Comparison of ENCODE assay signal across 17 cellular contexts in genomic region chr2:10498525-10499274, GRCh38. TPM values are rescaled to one million over a fixed set of nuclear protein-coding genes. Genes with fewer than 3 reads are reported as not detected.
A peak's percentile ranks its signal among the peaks of the same experiment; 100 is the strongest.
DNase-seq lines count a peak whose midpoint lies in the region; ATAC-seq and TF ChIP-seq lines count a peak whose summit lies in the region.
"Had no signal": no experiment of that assay in that cellular context is flagged by ENCODE, and none has a peak within 500 bp of the region (broad histone marks: within the 10 kb centered on the region; RNA-seq: fewer than 3 reads in every experiment).

No MANE protein-coding gene starts in this region.

- H2AFZ ChIP-seq in osteoblast (ENCODE audit: low read length): no peak overlapping the region

- peaks cover 8 to 16% of the 10 kb centered on the region in 2 donors for H3K27me3 Mint-ChIP-seq in CD4-positive, alpha-beta memory T cell
- peaks cover 45% of the 10 kb centered on the region for H3K27me3 Mint-ChIP-seq in central memory CD8-positive, alpha-beta T cell
- H3K27me3 Mint-ChIP-seq in osteocyte (ENCODE audit: unreplicated experiment): peaks cover 29% of the 10 kb centered on the region

- POLR2A ChIA-PET in CD4-positive, alpha-beta memory T cell (lab: Charles Lee; ENCODE audit: partially characterized antibody): interaction anchor here (2.1 kb wide), 1 partner anchor 50 kb away, joined by 9 read pairs; the partner anchor contains the start of gene ODC1

- peaks cover 45% of the 10 kb centered on the region for H3K4me1 ChIP-seq in BLaER1
- peaks cover 21% of the 10 kb centered on the region for H3K4me1 ChIP-seq in CD4-positive, alpha-beta memory T cell (ENCODE audit: insufficient read depth, low read length)
- H3K4me1 ChIP-seq in osteoblast (ENCODE audit: insufficient read depth, low read length): peaks cover 7% of the 10 kb centered on the region
- H3K4me1 ChIP-seq: adrenal gland, breast epithelium, pancreas had no signal

- H3K4me1 Mint-ChIP-seq in CD4-positive, alpha-beta memory T cell: peaks cover 11 to 31% (median 16%) of the 10 kb centered on the region in 4 donors
- peaks cover 6% of the 10 kb centered on the region for H3K4me1 Mint-ChIP-seq in central memory CD8-positive, alpha-beta T cell
- H3K4me1 Mint-ChIP-seq in osteocyte (ENCODE audit: unreplicated experiment): peaks cover 3% of the 10 kb centered on the region

- H3K9me3 ChIP-seq in BLaER1 (no peaks in the 10 kb centered on the region), osteoblast (ENCODE audit: low read depth, low read length) (no peaks in the 10 kb centered on the region)
- H3K9me3 ChIP-seq in CD4-positive, alpha-beta memory T cell (ENCODE audit: control insufficient read depth in 1 of 2, low read length in 2 of 2): no peaks in the 10 kb centered on the region
- H3K9me3 ChIP-seq: adrenal gland, breast epithelium, pancreas, tibial artery had no signal

- TF ChIP-seq CTCF in osteocyte (IDR thresholded peaks at IDR 0.05) (no peak), osteoblast (IDR thresholded peaks at IDR 0.05; ENCODE audit: extremely low read depth, low read depth, low read length) (no peak)

- H3K9ac ChIP-seq in BLaER1: no peak overlapping the region

- H3K4me3 ChIP-seq in BLaER1 (no peak overlapping the region), osteoblast (ENCODE audit: insufficient read depth, low read length) (no peak overlapping the region)
- H3K4me3 ChIP-seq in CD4-positive, alpha-beta memory T cell (ENCODE audit: low read length in 2 of 2): no peak overlapping the region
- H3K4me3 ChIP-seq: adrenal gland, pancreas, tibial artery had no signal

- ATAC-seq in central memory CD8-positive, alpha-beta T cell (replicated peaks; ENCODE audit: extremely low read depth, poor library complexity, severe bottlenecking): no peak
- ATAC-seq in HG03342 (IDR thresholded peaks at IDR 0.05; ENCODE audit: unreplicated experiment): no peak

- H3K4me3 Mint-ChIP-seq in CD4-positive, alpha-beta memory T cell: peak overlapping the region in 2 of 8 donors; percentile 35 to 44
- no peak overlapping the region for H3K4me3 Mint-ChIP-seq in central memory CD8-positive, alpha-beta T cell
- no peak overlapping the region for H3K4me3 Mint-ChIP-seq in osteocyte (ENCODE audit: unreplicated experiment)
- H3K4me3 Mint-ChIP-seq: dendritic cell treated with granulocyte-macrophage colony-stimulating factor and Interleukin-4, amounts not matched to agents 40 ng/mL and 50 ng/mL, for 4 days; IgD-negative memory B cell; memory B cell had no signal

- H3K9me3 Mint-ChIP-seq in CD4-positive, alpha-beta memory T cell: no peaks in the 10 kb centered on the region
- H3K9me3 Mint-ChIP-seq in central memory CD8-positive, alpha-beta T cell: no peaks in the 10 kb centered on the region
- no peaks in the 10 kb centered on the region for H3K9me3 Mint-ChIP-seq in osteocyte (ENCODE audit: unreplicated experiment)
- H3K9me3 Mint-ChIP-seq: dendritic cell treated with granulocyte-macrophage colony-stimulating factor and Interleukin-4, amounts not matched to agents 40 ng/mL and 50 ng/mL, for 4 days; IgD-negative memory B cell; memory B cell; naive thymus-derived CD8-positive, alpha-beta T cell had no signal

- H4K20me1 ChIP-seq in BLaER1 (no peaks in the 10 kb centered on the region), osteoblast (ENCODE audit: insufficient read depth, low read length) (no peaks in the 10 kb centered on the region)

- H3K4me2 ChIP-seq in BLaER1 (peak overlapping the region; percentile 32; the same call in 1 of the 2 replicates), osteoblast (ENCODE audit: insufficient read depth, low read length) (no peak overlapping the region)

- H3K36me3 ChIP-seq in BLaER1 (no peaks in the 10 kb centered on the region), osteoblast (ENCODE audit: insufficient read depth, low read length) (no peaks in the 10 kb centered on the region)
- no peaks in the 10 kb centered on the region for H3K36me3 ChIP-seq in CD4-positive, alpha-beta memory T cell (ENCODE audit: insufficient read depth, low read length)
- H3K36me3 ChIP-seq: adrenal gland, breast epithelium, pancreas, tibial artery had no signal

- H3K36me3 Mint-ChIP-seq in CD4-positive, alpha-beta memory T cell: no peaks in the 10 kb centered on the region
- no peaks in the 10 kb centered on the region for H3K36me3 Mint-ChIP-seq in central memory CD8-positive, alpha-beta T cell (ENCODE audit: insufficient read depth)
- H3K36me3 Mint-ChIP-seq in osteocyte (ENCODE audit: unreplicated experiment): no peaks in the 10 kb centered on the region
- H3K36me3 Mint-ChIP-seq: IgD-negative memory B cell; memory B cell; naive thymus-derived CD8-positive, alpha-beta T cell had no signal

- H3K27me3 ChIP-seq in BLaER1 (no peaks in the 10 kb centered on the region), osteoblast (ENCODE audit: insufficient read depth, low read length) (peaks cover 12% of the 10 kb centered on the region)
- no peaks in the 10 kb centered on the region for H3K27me3 ChIP-seq in CD4-positive, alpha-beta memory T cell (ENCODE audit: insufficient read depth, low read length)
- H3K27me3 ChIP-seq: pancreas had no signal

- peak overlapping the region in 6 of 7 donors; percentile 13 to 83 (median 44) for H3K27ac Mint-ChIP-seq in CD4-positive, alpha-beta memory T cell
- H3K27ac Mint-ChIP-seq in central memory CD8-positive, alpha-beta T cell (ENCODE audit: low read depth): peak overlapping the region; percentile 81
- H3K27ac Mint-ChIP-seq in osteocyte (ENCODE audit: unreplicated experiment): no peak overlapping the region
- H3K27ac Mint-ChIP-seq: dendritic cell treated with granulocyte-macrophage colony-stimulating factor and Interleukin-4, amounts not matched to agents 40 ng/mL and 50 ng/mL, for 4 days; IgD-negative memory B cell; memory B cell had no signal

- no peak overlapping the region for H3K27ac ChIP-seq in BLaER1
- H3K27ac ChIP-seq in CD4-positive, alpha-beta memory T cell (ENCODE audit: low read depth, low read length): no peak overlapping the region
- H3K27ac ChIP-seq in osteoblast (ENCODE audit: low read depth, low read length): no peak overlapping the region
- H3K27ac ChIP-seq: adrenal gland, breast epithelium, pancreas, tibial artery had no signal

- H3K79me2 ChIP-seq in osteoblast (ENCODE audit: insufficient read depth, low read length): no peaks in the 10 kb centered on the region

- DNase-seq in CD4-positive, alpha-beta memory T cell: no peak
- peak; percentile 5 to 11 for DNase-seq in central memory CD8-positive, alpha-beta T cell (ENCODE audit: low spot score in 2 of 2)
- DNase-seq in osteocyte (ENCODE audit: extremely low spot score, unreplicated experiment) (peak; percentile 69), NCI-H82 treated with DMSO at 0.1 percent for 48 hours (lab: John Stamatoyannopoulos, UW; ENCODE audit: unreplicated experiment) (no peak), osteoblast (ENCODE audit: insufficient read length, low spot score, missing footprints) (no peak)
- DNase-seq: GDM1; stimulated activated naive CD4-positive, alpha-beta T cell had no signal

- intact Hi-C loops in CD4-positive, alpha-beta memory T cell (cut with micrococcal nuclease): no loop called here

- CTCF ChIA-PET in CD4-positive, alpha-beta memory T cell (lab: Charles Lee; ENCODE audit: partially characterized antibody): no interaction called here

RNA-seq across cellular contexts. Expression of gene ODC1, which starts 50.6 kb away (rescaled TPM):
- 10 to 100 TPM; 32.5 to 35.4 TPM for total RNA-seq in CD4-positive, alpha-beta memory T cell
- 10 to 100 TPM; 54.3 to 63.5 TPM for polyA plus RNA-seq in CD4-positive, alpha-beta memory T cell
- total RNA-seq in osteocyte (41.7 and 44.8 TPM in 2 replicates), osteoblast (106 and 109 TPM in 2 replicates)

Comparison
In these comparisons a context has a peak if more than half of its experiments do, and no peak if none do; other contexts are left out.
1. DNase-seq: peak in central memory CD8-positive, alpha-beta T cell (2 of 2) and osteocyte (single experiment); none in CD4-positive, alpha-beta memory T cell (0 of 5), NCI-H82 treated with DMSO at 0.1 percent for 48 hours (single experiment) and osteoblast (single experiment).